In genomic region chr6:112187736-112188135, GRCh38 we compare ENCODE assay signal across 1 cellular context.
TF ChIP-seq lines count a peak whose summit lies in the region.

No MANE protein-coding gene starts in this region.

TF ChIP-seq in IMR-90, 13 proteins besides CTCF, POLR2A, EP300 and RAD21:
- TF ChIP-seq BHLHE40 (IDR thresholded peaks at IDR 0.05; ENCODE audit: low read depth, low read length) (no peak), NFE2L2 (IDR thresholded peaks at IDR 0.05; ENCODE audit: low read depth, low read length) (no peak), RFX5 (IDR thresholded peaks at IDR 0.05; ENCODE audit: low read depth, low read length) (no peak), MAZ (IDR thresholded peaks at IDR 0.05; ENCODE audit: borderline replicate concordance, low read depth, low read length) (no peak), CHD1 (IDR thresholded peaks at IDR 0.05; ENCODE audit: low read depth, low read length) (no peak), RCOR1 (IDR thresholded peaks at IDR 0.05; ENCODE audit: insufficient replicate concordance, low read length) (no peak), FOS (IDR thresholded peaks at IDR 0.05; ENCODE audit: low read depth, low read length) (no peak), CEBPB (IDR thresholded peaks at IDR 0.05; ENCODE audit: low read depth, low read length) (no peak)
- TF ChIP-seq, protein P1, sequence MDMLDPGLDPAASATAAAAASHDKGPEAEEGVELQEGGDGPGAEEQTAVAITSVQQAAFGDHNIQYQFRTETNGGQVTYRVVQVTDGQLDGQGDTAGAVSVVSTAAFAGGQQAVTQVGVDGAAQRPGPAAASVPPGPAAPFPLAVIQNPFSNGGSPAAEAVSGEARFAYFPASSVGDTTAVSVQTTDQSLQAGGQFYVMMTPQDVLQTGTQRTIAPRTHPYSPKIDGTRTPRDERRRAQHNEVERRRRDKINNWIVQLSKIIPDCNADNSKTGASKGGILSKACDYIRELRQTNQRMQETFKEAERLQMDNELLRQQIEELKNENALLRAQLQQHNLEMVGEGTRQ (IDR thresholded peaks at IDR 0.05; ENCODE audit: low read depth, low read length): no peak
